ENCODE assay signal across 27 cellular contexts in the genomic region with DNA sequence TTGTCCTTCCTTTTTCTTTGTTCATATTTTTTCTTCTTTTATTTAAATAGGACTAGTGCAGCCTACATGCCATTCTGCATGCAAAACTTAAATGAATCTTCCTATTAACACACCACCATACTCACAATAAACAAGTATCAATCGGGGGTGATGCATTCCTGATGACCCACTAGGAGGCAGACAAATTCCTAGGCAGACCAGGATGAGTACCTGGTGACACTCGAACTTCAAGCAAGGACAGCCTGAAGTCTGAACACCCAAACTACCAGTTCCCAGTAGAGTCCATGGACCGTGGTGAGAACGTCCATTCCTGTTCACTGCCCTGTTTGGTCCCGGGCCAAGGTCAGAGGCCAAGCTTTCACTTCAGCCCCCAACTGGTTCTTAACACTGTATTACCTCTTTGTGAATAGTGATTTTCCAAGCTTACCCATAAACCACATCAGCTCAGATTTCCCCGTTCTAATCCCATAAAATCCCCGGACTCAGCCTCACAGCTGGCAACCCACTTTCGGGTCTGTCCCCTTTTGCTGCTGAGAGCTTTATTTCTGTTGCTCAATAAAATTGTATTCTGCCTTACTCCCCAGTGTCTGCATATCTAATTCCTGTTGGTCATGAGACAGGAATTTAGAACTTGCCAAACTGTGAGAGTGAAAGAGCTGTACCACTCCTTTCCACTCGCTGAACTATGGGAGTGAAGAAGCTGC.
A peak's percentile ranks its signal among the peaks of the same experiment; 100 is the strongest.
DNase-seq lines count a peak whose midpoint lies in the region; ATAC-seq and TF ChIP-seq lines count a peak whose summit lies in the region.
"Had no signal": no experiment of that assay in that cellular context is flagged by ENCODE, and none has a peak within 500 bp of the region (broad histone marks: within the 10 kb centered on the region; RNA-seq: fewer than 3 reads in every experiment).

No MANE protein-coding gene starts in this region.

- H2BK120ac ChIP-seq in neuronal stem cell (ENCODE audit: low read depth, low read length) = no peak overlapping the region

- H3K27ac Mint-ChIP-seq in GM23338 = no peak overlapping the region
- H3K27ac Mint-ChIP-seq in endodermal cell = peak overlapping the region; percentile 44
- H3K27ac Mint-ChIP-seq: activated CD4-positive, alpha-beta T cell treated with anti-CD3 and anti-CD28 coated beads for 36 hours; stimulated activated effector memory CD8-positive, alpha-beta T cell treated with anti-CD3 and anti-CD28 coated beads, Interleukin-12 subunit alpha, Interleukin-12 subunit beta, amount 100 ng/mL, for 72 hours; T-helper 1 cell treated with Interleukin-12 subunit alpha and Interleukin-12 subunit beta and Interleukin-4 antibody, amounts not matched to agents 30 μg/mL and 1 μg/mL, for 36 hours had no signal

- H3K79me2 ChIP-seq in GM23338 (replicated peaks; ENCODE audit: insufficient read depth) = no peaks in the 10 kb centered on the region

- no peak overlapping the region for H2BK5ac ChIP-seq in neuronal stem cell (ENCODE audit: low read length)

- H3K27me3 ChIP-seq in GM23338 (ENCODE audit: insufficient read depth) (no peaks in the 10 kb centered on the region), RWPE2 (ENCODE audit: insufficient read depth, poor library complexity, severe bottlenecking) (no peaks in the 10 kb centered on the region), endodermal cell (ENCODE audit: control insufficient read depth, insufficient read depth, low read length, poor library complexity, severe bottlenecking) (no peaks in the 10 kb centered on the region), neuronal stem cell (ENCODE audit: control insufficient read depth in 3 of 3, insufficient read depth in 3 of 3, low read depth in 1 of 3, low read length in 3 of 3) (no peaks in the 10 kb centered on the region), gastroesophageal sphincter (no peaks in the 10 kb centered on the region)
- H3K27me3 ChIP-seq: cardiac muscle cell, spleen, upper lobe of right lung had no signal

- no peaks in the 10 kb centered on the region for H3F3A ChIP-seq in GM23338 (replicated peaks; ENCODE audit: low read depth)

- H2BK15ac ChIP-seq in neuronal stem cell (ENCODE audit: low read length) = no peak overlapping the region

- ATAC-seq in GM23338 = no peak
- ATAC-seq in RWPE2 (ENCODE audit: low read depth) = peak; percentile 27; the same call in 2 of the 3 replicates
- no peak for ATAC-seq in gastroesophageal sphincter
- ATAC-seq: activated CD4-positive, alpha-beta T cell treated with anti-CD3 and anti-CD28 coated beads for 36 hours; activated T-cell treated with anti-CD3 and anti-CD28 coated beads, Interleukin-2, amount 50 U/mL, for 4 hours; stimulated activated effector memory CD8-positive, alpha-beta T cell treated with anti-CD3 and anti-CD28 coated beads, Interleukin-12 subunit alpha, Interleukin-12 subunit beta, amount 100 ng/mL, for 72 hours; upper lobe of right lung had no signal

- no peaks in the 10 kb centered on the region for H3K36me3 ChIP-seq in GM23338 (ENCODE audit: insufficient read depth)
- no peaks in the 10 kb centered on the region for H3K36me3 ChIP-seq in RWPE2 (ENCODE audit: low read depth)
- H3K36me3 ChIP-seq in endodermal cell (ENCODE audit: control insufficient read depth, insufficient read depth, low read length) = no peaks in the 10 kb centered on the region
- H3K36me3 ChIP-seq in neuronal stem cell (replicated peaks in 1 of 2; ENCODE audit: control insufficient read depth in 2 of 2, insufficient read depth in 2 of 2, low read length in 2 of 2) = no peaks in the 10 kb centered on the region
- no peaks in the 10 kb centered on the region for H3K36me3 ChIP-seq in gastroesophageal sphincter
- H3K36me3 ChIP-seq: cardiac muscle cell, spleen, upper lobe of right lung had no signal

- no peak for TF ChIP-seq POLR2A in gastroesophageal sphincter (IDR thresholded peaks at IDR 0.05)

- no peak overlapping the region for H2BK12ac ChIP-seq in neuronal stem cell (ENCODE audit: low read length)

- H4K20me1 ChIP-seq in GM23338 (replicated peaks; ENCODE audit: insufficient read depth) = no peaks in the 10 kb centered on the region

- H3K18ac ChIP-seq in neuronal stem cell (ENCODE audit: low read length) = no peak overlapping the region

- H3K27ac ChIP-seq in GM23338 (ENCODE audit: low read depth) = no peak overlapping the region
- no peak overlapping the region for H3K27ac ChIP-seq in RWPE2 (ENCODE audit: poor library complexity, severe bottlenecking)
- H3K27ac ChIP-seq in endodermal cell (ENCODE audit: low read depth, low read length) = no peak overlapping the region
- H3K27ac ChIP-seq in neuronal stem cell (replicated peaks; ENCODE audit: low read length) = no peak overlapping the region
- H3K27ac ChIP-seq in gastroesophageal sphincter = no peak overlapping the region
- H3K27ac ChIP-seq: cardiac muscle cell, SK-N-MC, spleen, upper lobe of right lung had no signal

- no peak overlapping the region for H4K8ac ChIP-seq in neuronal stem cell (ENCODE audit: low read depth, low read length)

- H3K4me2 ChIP-seq in GM23338 = no peak overlapping the region
- H3K4me2 ChIP-seq in neuronal stem cell (ENCODE audit: insufficient read depth, low read length, poor library complexity, severe bottlenecking) = no peak overlapping the region

- H3K9me3 Mint-ChIP-seq in GM23338 = peaks cover 2% of the 10 kb centered on the region; the same call in 2 of the 3 replicates
- no peaks in the 10 kb centered on the region for H3K9me3 Mint-ChIP-seq in endodermal cell

- H3K4ac ChIP-seq in neuronal stem cell (ENCODE audit: low read length) = no peak overlapping the region

- TF ChIP-seq CTCF in GM23338 (conservative IDR thresholded peaks at IDR 0.05; ENCODE audit: low read depth in 2 of 2) (peak; percentile 20 to 52), RWPE2 (IDR thresholded peaks at IDR 0.05; ENCODE audit: poor library complexity, severe bottlenecking) (no peak), endodermal cell (conservative IDR thresholded peaks at IDR 0.05) (peak; percentile 61), gastroesophageal sphincter (IDR thresholded peaks at IDR 0.05) (no peak)

- peaks cover 2% of the 10 kb centered on the region; the same call in 1 of the 2 replicates for H3K9me2 ChIP-seq in GM23338 (ENCODE audit: insufficient read depth)

- H3K4me1 Mint-ChIP-seq in GM23338 (0 out of 3 replicates have a peak, but pooled peaks cover 2% of the 10 kb centered on the region), endodermal cell (peaks cover 4% of the 10 kb centered on the region)
- H3K4me1 Mint-ChIP-seq: activated CD4-positive, alpha-beta T cell treated with anti-CD3 and anti-CD28 coated beads for 36 hours; stimulated activated effector memory CD8-positive, alpha-beta T cell treated with anti-CD3 and anti-CD28 coated beads, Interleukin-12 subunit alpha, Interleukin-12 subunit beta, amount 100 ng/mL, for 72 hours had no signal

- H3K36me3 Mint-ChIP-seq in GM23338 (ENCODE audit: low read depth) (no peaks in the 10 kb centered on the region), endodermal cell (ENCODE audit: low read depth) (no peaks in the 10 kb centered on the region)
- H3K36me3 Mint-ChIP-seq: stimulated activated effector memory CD8-positive, alpha-beta T cell treated with anti-CD3 and anti-CD28 coated beads, Interleukin-12 subunit alpha, Interleukin-12 subunit beta, amount 100 ng/mL, for 72 hours had no signal

- H3K4me1 ChIP-seq in GM23338 (ENCODE audit: insufficient read depth) (no peaks in the 10 kb centered on the region), RWPE2 (ENCODE audit: insufficient read depth, poor library complexity, severe bottlenecking) (peaks cover 5% of the 10 kb centered on the region), endodermal cell (ENCODE audit: control insufficient read depth, insufficient read depth, low read length) (no peaks in the 10 kb centered on the region), neuronal stem cell (ENCODE audit: control insufficient read depth in 2 of 2, insufficient read depth in 1 of 2, low read depth in 1 of 2, low read length in 2 of 2) (peaks cover 0 to 5% of the 10 kb centered on the region in 2 donors), gastroesophageal sphincter (no peaks in the 10 kb centered on the region)
- H3K4me1 ChIP-seq: spleen, upper lobe of right lung had no signal

- H3K4me3 ChIP-seq in GM23338 = no peak overlapping the region
- no peak overlapping the region for H3K4me3 ChIP-seq in RWPE2 (ENCODE audit: severe bottlenecking)
- no peak overlapping the region for H3K4me3 ChIP-seq in endodermal cell (ENCODE audit: low read length)
- H3K4me3 ChIP-seq in neuronal stem cell (ENCODE audit: low read length in 2 of 2) = no peak overlapping the region
- no peak overlapping the region for H3K4me3 ChIP-seq in gastroesophageal sphincter
- H3K4me3 ChIP-seq: cardiac muscle cell, SK-N-MC, spleen, upper lobe of right lung had no signal

- 81 to 85% methylated on average over 5 to 9 of the region's 9 CpGs for WGBS in endodermal cell (ENCODE audit: insufficient coverage in 1 of 2, insufficient read length in 1 of 2), 2 experiments
- WGBS in neuronal stem cell (ENCODE audit: extremely low coverage in 2 of 2, insufficient read length in 2 of 2, insufficient replicate concordance in 1 of 2), 2 donors = no CpG with 5 or more reads among the region's 9 CpGs
- WGBS in gastroesophageal sphincter (ENCODE audit: low coverage in 1 of 2), 2 donors = 71 to 74% methylated on average over 4 to 9 of the region's 9 CpGs

- H3K9me3 ChIP-seq in RWPE2 (ENCODE audit: severe bottlenecking) (no peaks in the 10 kb centered on the region), endodermal cell (ENCODE audit: control insufficient read depth, low read length) (no peaks in the 10 kb centered on the region), neuronal stem cell (replicated peaks in 1 of 2; ENCODE audit: control insufficient read depth in 2 of 2, insufficient read depth in 1 of 2, low read depth in 1 of 2, low read length in 2 of 2) (no peaks in the 10 kb centered on the region), gastroesophageal sphincter (no peaks in the 10 kb centered on the region)
- H3K9me3 ChIP-seq: upper lobe of right lung had no signal

- H3K79me1 ChIP-seq in neuronal stem cell (ENCODE audit: low read depth, low read length) = no peaks in the 10 kb centered on the region

- H3K14ac ChIP-seq in neuronal stem cell (ENCODE audit: low read length) = no peak overlapping the region

- H3K9ac ChIP-seq in endodermal cell (ENCODE audit: extremely low read depth, low read length, poor library complexity, severe bottlenecking) (no peak overlapping the region), neuronal stem cell (ENCODE audit: low read depth, low read length, poor library complexity) (no peak overlapping the region)

- H3K23ac ChIP-seq in neuronal stem cell (ENCODE audit: low read depth, low read length, poor library complexity) = no peak overlapping the region

- peak; percentile 6 for DNase-seq in GM23338 (ENCODE audit: low spot score)
- no peak for DNase-seq in RWPE2 (ENCODE audit: low spot score)
- peak; percentile 47 for DNase-seq in endodermal cell
- DNase-seq in neuronal stem cell (ENCODE audit: low spot score) = no peak
- no peak for DNase-seq in DMS153 (lab: John Stamatoyannopoulos, UW)
- DNase-seq in cerebellum (ENCODE audit: low spot score) = no peak
- no peak for DNase-seq in DMS79 treated with DMSO at 0.1 percent for 48 hours (lab: John Stamatoyannopoulos, UW)
- DNase-seq: ACHN; activated CD4-positive, alpha-beta T cell treated with anti-CD3 and anti-CD28 coated beads for 36 hours; activated CD8-positive, alpha-beta memory T cell treated with anti-CD3 and anti-CD28 coated beads for 24 hours; activated naive CD4-positive, alpha-beta T cell; activated T-cell treated with anti-CD3 and anti-CD28 coated beads, Interleukin-2, amount 50 U/mL, for 4 hours; dermis blood vessel endothelial cell; DND-41; mammary epithelial cell; MM.1S; NCI-H1436; NCI-H524; occipital lobe; spleen; stimulated activated CD4-positive, alpha-beta T cell treated with anti-CD3 and anti-CD28 coated beads, Interleukin-2, amount 100 ng/mL, for 48 hours; upper lobe of right lung had no signal

- no peak overlapping the region for H2AK5ac ChIP-seq in neuronal stem cell (ENCODE audit: low read depth, low read length)

- TF ChIP-seq EP300 in gastroesophageal sphincter (IDR thresholded peaks at IDR 0.05) = no peak

- H4K91ac ChIP-seq in neuronal stem cell (ENCODE audit: low read depth, low read length, poor library complexity) = no peak overlapping the region

- 0 out of 2 replicates have a peak overlapping the region, but pooled peaks have one; percentile 43 for H2AFZ ChIP-seq in GM23338
- H2AFZ ChIP-seq in neuronal stem cell (ENCODE audit: low read length) = peak overlapping the region; percentile 40

- H3K4me3 Mint-ChIP-seq in GM23338 (no peak overlapping the region), endodermal cell (no peak overlapping the region)
- H3K4me3 Mint-ChIP-seq: activated CD4-positive, alpha-beta T cell treated with anti-CD3 and anti-CD28 coated beads for 36 hours; activated T-cell treated with anti-CD3 and anti-CD28 coated beads, Interleukin-2, amount 50 U/mL, for 4 hours; stimulated activated effector memory CD8-positive, alpha-beta T cell treated with anti-CD3 and anti-CD28 coated beads, Interleukin-12 subunit alpha, Interleukin-12 subunit beta, amount 100 ng/mL, for 72 hours; T-helper 1 cell treated with Interleukin-12 subunit alpha and Interleukin-12 subunit beta and Interleukin-4 antibody, amounts not matched to agents 30 μg/mL and 1 μg/mL, for 36 hours had no signal

- H3K27me3 Mint-ChIP-seq in GM23338 (ENCODE audit: insufficient read depth, low read depth, poor library complexity) (no peaks in the 10 kb centered on the region), endodermal cell (ENCODE audit: insufficient read depth) (no peaks in the 10 kb centered on the region)
- H3K27me3 Mint-ChIP-seq: activated CD4-positive, alpha-beta T cell treated with anti-CD3 and anti-CD28 coated beads for 36 hours had no signal

Comparison
In these comparisons a context has a peak if more than half of its experiments do, and no peak if none do; other contexts are left out.
1. DNase-seq: peak in GM23338 (single experiment) and endodermal cell (single experiment); none in RWPE2 (single experiment), neuronal stem cell (single experiment), DMS153 (single experiment), cerebellum (single experiment) and DMS79 treated with DMSO at 0.1 percent for 48 hours (single experiment).
2. CTCF ChIP-seq: peak in GM23338 (2 of 2) and endodermal cell (single experiment); none in RWPE2 (single experiment) and gastroesophageal sphincter (0 of 4).